In genomic region chr4:78267790-78268189, GRCh38 we compare ENCODE assay signal across 19 cellular contexts.
"Had no signal": no experiment of that assay in that cellular context is flagged by ENCODE, and none has a peak within 500 bp of the region (broad histone marks: within the 10 kb centered on the region; RNA-seq: fewer than 3 reads in every experiment).

No MANE protein-coding gene starts in this region.

- H3K27ac ChIP-seq: coronary artery, gastrocnemius medialis, neural progenitor cell, right lobe of liver, suprapubic skin, transverse colon, upper lobe of right lung, uterus had no signal

- H3K4me2 ChIP-seq: neural progenitor cell had no signal

- H3K9ac ChIP-seq: neural progenitor cell had no signal

- DNase-seq: effector memory CD8-positive, alpha-beta T cell; gastrocnemius medialis; head of caudate nucleus; natural killer cell; retina; right lobe of liver; small intestine; stimulated activated CD4-positive, alpha-beta T cell treated with anti-CD3 and anti-CD28 coated beads, Interleukin-15, amount 100 ng/mL, for 24 hours; stimulated activated CD4-positive, alpha-beta T cell treated with anti-CD3 and anti-CD28 coated beads, Interleukin-2, amount 100 ng/mL, for 48 hours; stimulated activated naive CD4-positive, alpha-beta T cell; stimulated activated naive CD8-positive, alpha-beta T cell treated with anti-CD3 and anti-CD28 coated beads, Interleukin-15, amount 100 ng/mL, for 72 hours; transverse colon; upper lobe of right lung; uterus had no signal

- ATAC-seq: effector memory CD8-positive, alpha-beta T cell; gastrocnemius medialis; left lobe of liver; natural killer cell; right lobe of liver; stimulated activated naive CD8-positive, alpha-beta T cell treated with anti-CD3 and anti-CD28 coated beads, Interleukin-15, amount 100 ng/mL, for 72 hours had no signal

- H3K27me3 ChIP-seq: gastrocnemius medialis, neural progenitor cell, right lobe of liver, suprapubic skin, transverse colon, upper lobe of right lung, uterus had no signal

- H3K4me3 ChIP-seq: coronary artery, gastrocnemius medialis, lung, neural progenitor cell, right lobe of liver, suprapubic skin, transverse colon, upper lobe of right lung, uterus had no signal

- H2AFZ ChIP-seq: neural progenitor cell had no signal

- H3K9me3 ChIP-seq: gastrocnemius medialis, right lobe of liver, transverse colon, upper lobe of right lung, uterus had no signal

- H3K4me1 ChIP-seq: neural progenitor cell, right lobe of liver, suprapubic skin, transverse colon, upper lobe of right lung, uterus had no signal

- H3K36me3 ChIP-seq: gastrocnemius medialis, neural progenitor cell, right lobe of liver, suprapubic skin, transverse colon, upper lobe of right lung, uterus had no signal
